In the genomic region with DNA sequence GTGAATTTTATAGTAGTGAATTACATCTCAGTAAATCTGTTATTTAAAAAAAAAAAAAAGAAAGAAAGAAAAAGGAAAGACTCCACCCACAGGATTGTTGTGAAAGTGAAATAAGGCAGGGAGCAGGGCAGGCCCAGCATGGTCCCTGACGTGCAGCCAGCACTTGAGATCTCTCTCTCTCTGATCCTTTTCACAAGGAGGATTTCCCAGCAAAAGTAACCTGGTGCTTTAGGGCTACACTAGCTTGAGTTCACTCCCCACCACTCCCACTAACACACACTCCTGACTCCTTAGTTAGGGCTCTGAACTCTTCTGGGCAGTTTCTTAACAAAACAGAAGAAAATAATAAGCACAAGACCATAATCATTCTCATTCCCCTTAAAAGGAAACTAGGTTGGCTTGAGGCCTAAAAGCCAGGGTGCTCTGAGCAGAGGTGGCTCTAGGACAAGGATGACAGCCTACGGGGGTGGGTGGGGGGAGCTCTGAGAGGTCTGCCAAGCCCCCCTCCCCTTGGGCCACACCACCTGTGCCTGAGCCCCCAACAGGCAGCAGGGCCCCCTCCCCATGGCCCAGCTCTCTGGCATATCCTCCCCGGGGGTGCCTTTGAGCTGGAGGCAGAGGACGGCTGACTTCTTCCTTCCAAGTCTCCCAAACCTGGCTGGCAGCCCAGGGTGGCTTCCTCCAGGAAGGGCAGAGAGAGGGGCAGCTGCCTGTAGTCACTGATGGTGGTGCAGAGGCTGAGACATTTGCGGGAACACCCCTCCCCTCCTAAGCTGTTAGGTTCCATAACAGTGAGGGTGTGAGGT, we compare ENCODE assay signal across 7 cellular contexts. TPM values are rescaled to one million over a fixed set of nuclear protein-coding genes. Genes with fewer than 3 reads are reported as not detected.
DNase-seq lines count a peak whose midpoint lies in the region; ATAC-seq, FAIRE-seq and TF ChIP-seq lines count a peak whose summit lies in the region.

No MANE protein-coding gene starts in this region.

- FAIRE-seq in keratinocyte (lab: Jason Lieb, UNC) = peak; percentile 53

- no peaks in the 10 kb centered on the region for H3K4me1 ChIP-seq in GM23338 (ENCODE audit: insufficient read depth)
- no peaks in the 10 kb centered on the region for H3K4me1 ChIP-seq in adrenal gland (replicated peaks in 1 of 2)
- H3K4me1 ChIP-seq in keratinocyte (ENCODE audit: control insufficient read depth, extremely low read depth, insufficient read depth, low read length) = peaks cover 55% of the 10 kb centered on the region
- H3K4me1 ChIP-seq in tibial artery = peaks cover 0 to 13% (median 7%) of the 10 kb centered on the region in 4 donors

- no peaks in the 10 kb centered on the region for H3K9me3 Mint-ChIP-seq in GM23338

- no peaks in the 10 kb centered on the region for H4K20me1 ChIP-seq in GM23338 (replicated peaks; ENCODE audit: insufficient read depth)
- peaks cover 17% of the 10 kb centered on the region for H4K20me1 ChIP-seq in keratinocyte (ENCODE audit: control insufficient read depth, extremely low read depth, insufficient read depth, low read length)

- H3K9me3 ChIP-seq in adrenal gland (replicated peaks in 1 of 3) = no peaks in the 10 kb centered on the region
- H3K9me3 ChIP-seq in keratinocyte (ENCODE audit: control insufficient read depth, low read depth, low read length) = no peaks in the 10 kb centered on the region
- H3K9me3 ChIP-seq in tibial artery = no peaks in the 10 kb centered on the region

- ATAC-seq in GM23338 = peak; percentile 75
- no peak for ATAC-seq in HG03457 (IDR thresholded peaks at IDR 0.05; ENCODE audit: unreplicated experiment)

- H3K36me3 Mint-ChIP-seq in GM23338 (ENCODE audit: low read depth) = no peaks in the 10 kb centered on the region; the same call in 2 of the 3 replicates

- peak overlapping the region; percentile 77 for H3K9ac ChIP-seq in keratinocyte (ENCODE audit: control insufficient read depth, extremely low read depth, insufficient read depth, low read length)

- TF ChIP-seq POLR2A in adrenal gland (IDR thresholded peaks at IDR 0.05) = no peak

- H3K27ac ChIP-seq in GM23338 (ENCODE audit: low read depth) (no peak overlapping the region), adrenal gland (peak overlapping the region in 3 of 5 donors; percentile 55 to 71 (median 69)), keratinocyte (ENCODE audit: control insufficient read depth, insufficient read depth, low read length) (peak overlapping the region; percentile 79), tibial artery (peak overlapping the region; percentile 54 to 59)

- WGBS in adrenal gland, 4 donors = 6 to 27% (median 19%) methylated on average over 2 to 5 of the region's 5 CpGs

- H3K9me1 ChIP-seq in keratinocyte (ENCODE audit: control insufficient read depth, extremely low read depth, insufficient read depth, low read length) = peaks cover 8% of the 10 kb centered on the region

- H3K4me3 Mint-ChIP-seq in GM23338 = no peak overlapping the region

- peaks cover 18% of the 10 kb centered on the region for H3K4me1 Mint-ChIP-seq in GM23338

- intact Hi-C loops in adrenal gland (cut with DNase I) = no loop called here
- intact Hi-C loops in tibial artery (cut with DNase I; ENCODE audit: low total_unique reads) = no loop called here

- H3K79me2 ChIP-seq in GM23338 (replicated peaks; ENCODE audit: insufficient read depth) (no peaks in the 10 kb centered on the region), keratinocyte (ENCODE audit: control insufficient read depth, insufficient read depth, low read length) (peaks cover 57% of the 10 kb centered on the region)

- no peaks in the 10 kb centered on the region for H3K9me2 ChIP-seq in GM23338 (ENCODE audit: insufficient read depth)

- DNase-seq in GM23338 (ENCODE audit: low spot score) (peak; percentile 32), adrenal gland (peak; percentile 43 to 65 (median 51)), keratinocyte (ENCODE audit: low read depth, low spot score) (no peak), tibial artery (peak in 1 of 2 donors; percentile 39), HuH-7 (ENCODE audit: low spot score) (no peak), ecto neural progenitor cell (ENCODE audit: low spot score) (no peak)

- peaks cover 9% of the 10 kb centered on the region for H3K27me3 Mint-ChIP-seq in GM23338 (ENCODE audit: insufficient read depth, low read depth, poor library complexity)

- peak overlapping the region; percentile 68; the same call in 1 of the 2 replicates for H3K27ac Mint-ChIP-seq in GM23338

- H2AFZ ChIP-seq in GM23338 (peak overlapping the region; percentile 98), keratinocyte (ENCODE audit: control insufficient read depth, low read length) (no peak overlapping the region)

- H3K36me3 ChIP-seq in GM23338 (ENCODE audit: insufficient read depth) (no peaks in the 10 kb centered on the region), adrenal gland (replicated peaks in 1 of 2) (no peaks in the 10 kb centered on the region), keratinocyte (ENCODE audit: control insufficient read depth in 2 of 2, extremely low read depth in 1 of 2, insufficient read depth in 2 of 2, low read length in 2 of 2) (peaks cover 0 to 25% of the 10 kb centered on the region in 2 experiments), tibial artery (no peaks in the 10 kb centered on the region)

- TF ChIP-seq CTCF in GM23338 (conservative IDR thresholded peaks at IDR 0.05; ENCODE audit: low read depth in 2 of 2) = no peak
- no peak for TF ChIP-seq CTCF in adrenal gland (IDR thresholded peaks at IDR 0.05)
- no peak for TF ChIP-seq CTCF in keratinocyte (optimal IDR thresholded peaks at IDR 0.05 in 1 of 3, IDR thresholded peaks at IDR 0.05 in 1 of 3, conservative IDR thresholded peaks at IDR 0.05 in 1 of 3; ENCODE audit: extremely low read depth in 1 of 3, insufficient read depth in 2 of 3, low read length in 3 of 3)
- TF ChIP-seq CTCF in tibial artery (IDR thresholded peaks at IDR 0.05) = no peak

- no peak overlapping the region for H3K4me3 ChIP-seq in GM23338
- no peak overlapping the region for H3K4me3 ChIP-seq in adrenal gland
- H3K4me3 ChIP-seq in keratinocyte (ENCODE audit: control insufficient read depth in 2 of 3, extremely low read depth in 1 of 3, insufficient read depth in 2 of 3, low read depth in 1 of 3, low read length in 3 of 3) = peak overlapping the region; percentile 87 to 95 (median 90)
- no peak overlapping the region for H3K4me3 ChIP-seq in tibial artery

- dilution Hi-C loops in keratinocyte (cut with MboI; ENCODE audit: extremely low pct_ligation_motif_present, low sequenced_read_pairs) = no loop called here

- no peak overlapping the region for H3K4me2 ChIP-seq in GM23338
- H3K4me2 ChIP-seq in keratinocyte (ENCODE audit: control insufficient read depth, extremely low read depth, insufficient read depth, low read depth, low read length) = peak overlapping the region; percentile 97

- H3K27me3 ChIP-seq in GM23338 (ENCODE audit: insufficient read depth) = no peaks in the 10 kb centered on the region
- H3K27me3 ChIP-seq in adrenal gland = no peaks in the 10 kb centered on the region
- H3K27me3 ChIP-seq in keratinocyte (ENCODE audit: control insufficient read depth, extremely low read depth, insufficient read depth, low read length) = no peaks in the 10 kb centered on the region
- H3K27me3 ChIP-seq in tibial artery = no peaks in the 10 kb centered on the region

- no peaks in the 10 kb centered on the region for H3F3A ChIP-seq in GM23338 (replicated peaks; ENCODE audit: low read depth)

TF ChIP-seq in GM23338, 12 proteins besides CTCF, POLR2A, EP300 and RAD21:
- no peak for TF ChIP-seq POLR2AphosphoS5 (IDR thresholded peaks at IDR 0.05; ENCODE audit: low read depth)

RNA-seq across cellular contexts. Expression of gene TMEM40, which starts 0.8 kb away (rescaled TPM):
- total RNA-seq in GM23338 (2014; rRNA removed; shearing (Covaris generic)) = 0.14 TPM in 1 of 2 replicates, not detected in the other
- polyA plus RNA-seq in GM23338 (2016; fragmentation: Nextera tagmentation; extraction: Ambion mirVana) (0.48 and 0.56 TPM in 2 replicates), adrenal gland (1 to 10 TPM in 1 of 3 donors, under 1 TPM in 1, not detected in 1; 0.72 to 1.5 TPM), keratinocyte (240 to 475 TPM (median 311 TPM) in 3 replicates)
- total RNA-seq in adrenal gland = 1 to 10 TPM in 1 of 8 donors, not detected in 7; 1.3 TPM
- 136 TPM for polyA plus RNA-seq in keratinocyte (2011; ENCODE audit: low read depth)
- polyA plus RNA-seq in keratinocyte (2011; cell fraction: cytosol; rRNA removed) = 340 and 375 TPM in 2 replicates
- polyA plus RNA-seq in keratinocyte (2011; cell fraction: nucleus; rRNA removed) = 382 and 436 TPM in 2 replicates
- 345 and 384 TPM in 2 replicates for polyA plus RNA-seq in keratinocyte (2012; ENCODE audit: low replicate concordance)
- 209 to 387 TPM (median 321 TPM) in 3 replicates for polyA minus RNA-seq in keratinocyte
- polyA minus RNA-seq in keratinocyte (2011; cell fraction: cytosol; rRNA and poly(A)+ RNA removed) = 242 TPM
- polyA minus RNA-seq in keratinocyte (2011; cell fraction: nucleus; rRNA and poly(A)+ RNA removed) = 106 and 129 TPM in 2 replicates

RNA-seq across cellular contexts. Expression of gene CAND2, which starts 38.3 kb away (rescaled TPM):
- 16.5 and 20.5 TPM in 2 replicates for total RNA-seq in GM23338 (2014; rRNA removed; shearing (Covaris generic))
- polyA plus RNA-seq in GM23338 (2016; fragmentation: Nextera tagmentation; extraction: Ambion mirVana) (4.5 and 5.6 TPM in 2 replicates), adrenal gland (1 to 10 TPM; 1.1 to 7.5 (median 4.7) TPM), keratinocyte (0.05 to 0.09 TPM (median 0.07 TPM) in 3 replicates)
- 10 to 100 TPM in 4 of 8 donors, 1 to 10 TPM in 4; 6.2 to 17.9 (median 10.3) TPM for total RNA-seq in adrenal gland
- 0.06 TPM for polyA plus RNA-seq in keratinocyte (2011; ENCODE audit: low read depth)
- polyA plus RNA-seq in keratinocyte (2011; cell fraction: cytosol; rRNA removed) = 0.01 and 0.03 TPM in 2 replicates
- polyA plus RNA-seq in keratinocyte (2011; cell fraction: nucleus; rRNA removed) = 0.04 and 0.13 TPM in 2 replicates
- 0.15 and 0.17 TPM in 2 replicates for polyA plus RNA-seq in keratinocyte (2012; ENCODE audit: low replicate concordance)
- 0.03 to 0.10 TPM (median 0.06 TPM) in 3 replicates for polyA minus RNA-seq in keratinocyte
- polyA minus RNA-seq in keratinocyte (2011; cell fraction: cytosol; rRNA and poly(A)+ RNA removed) = not detected
- 0.31 TPM in 1 of 2 replicates, not detected in the other for polyA minus RNA-seq in keratinocyte (2011; cell fraction: nucleus; rRNA and poly(A)+ RNA removed)

Comparison
In these comparisons a context has a peak if more than half of its experiments do, and no peak if none do; other contexts are left out.
1. DNase-seq: peak in GM23338 (single experiment) and adrenal gland (7 of 7); none in keratinocyte (single experiment), HuH-7 (single experiment) and ecto neural progenitor cell (single experiment).
2. H3K4me3 ChIP-seq: peak in keratinocyte (3 of 3); none in GM23338 (single experiment), adrenal gland (0 of 4) and tibial artery (0 of 2).
3. RNA of gene TMEM40, which starts 0.8 kb away (polyA plus RNA-seq): 136 to 475 TPM in keratinocyte; 0.72 to 1.5 TPM in adrenal gland and 0.48 to 0.56 TPM in GM23338; every median in the first group is over 10 times any median in the second.